ENCODE assay signal across 10 cellular contexts in genomic region chr10:50614444-50615137, GRCh38. TPM values are rescaled to one million over a fixed set of nuclear protein-coding genes. Genes with fewer than 3 reads are reported as not detected.
A peak's percentile ranks its signal among the peaks of the same experiment; 100 is the strongest.
DNase-seq lines count a peak whose midpoint lies in the region; ATAC-seq, FAIRE-seq and TF ChIP-seq lines count a peak whose summit lies in the region.
"Had no signal": no experiment of that assay in that cellular context is flagged by ENCODE, and none has a peak within 500 bp of the region (broad histone marks: within the 10 kb centered on the region; RNA-seq: fewer than 3 reads in every experiment).

No MANE protein-coding gene starts in this region.

- no peak overlapping the region for H2AFZ ChIP-seq in HepG2 (ENCODE audit: low read length)

- TF ChIP-seq CTCF in HepG2 (CRISPR knock-in tag; IDR thresholded peaks at IDR 0.05), result peak; percentile 34

- H3K9me3 ChIP-seq in HepG2 (ENCODE audit: low read length), result no peaks in the 10 kb centered on the region

- peak; percentile 47 for DNase-seq in NCI-H1436 (lab: John Stamatoyannopoulos, UW)
- DNase-seq in NCI-H1436 treated with DMSO at 0.1 percent for 48 hours (lab: John Stamatoyannopoulos, UW), result no peak
- peak; percentile 53 for DNase-seq in HepG2 (ENCODE audit: low spot score)
- no peak for DNase-seq in GF-D8 (lab: John Stamatoyannopoulos, UW)
- no peak for DNase-seq in ecto neural progenitor cell (ENCODE audit: low spot score)
- DNase-seq in activated effector memory CD4-positive, alpha-beta T cell treated with Interleukin-2 at 50 U/mL for 16 hours, result no peak

- H3K4me3 ChIP-seq in HepG2 (replicated peaks in 1 of 3; ENCODE audit: insufficient read depth in 1 of 3, low read depth in 2 of 3, low read length in 3 of 3), result no peak overlapping the region
- H3K4me3 ChIP-seq: SK-N-MC had no signal

- H3K36me3 ChIP-seq in HepG2 (replicated peaks in 1 of 2; ENCODE audit: control insufficient read depth in 1 of 2, insufficient read depth in 2 of 2, low read length in 2 of 2), result 0 out of 5 replicates have a peak, but pooled peaks cover 0 to 2% of the 10 kb centered on the region in 2 experiments

- POLR2A ChIA-PET in HepG2 (lab: Yijun Ruan, JAX), result no interaction called here

- TF ChIP-seq EP300 in HepG2 (IDR thresholded peaks at IDR 0.05; ENCODE audit: low read depth in 2 of 2, low read length in 2 of 2) (no peak), HepG2 (CRISPR knock-in tag; IDR thresholded peaks at IDR 0.05; ENCODE audit: borderline replicate concordance) (no peak)

- ATAC-seq in HG02763 (IDR thresholded peaks at IDR 0.05; ENCODE audit: unreplicated experiment) (peak; percentile 47), SK-N-SH treated with all-trans-retinoic acid at 6 μM for 48 hours (peak; percentile 57; the same call in 2 of the 3 replicates), HepG2 (peak; percentile 92)

- no peak overlapping the region for H3K4me2 ChIP-seq in HepG2 (ENCODE audit: low read depth, low read length)

- peak; percentile 77 for FAIRE-seq in HepG2 (lab: Jason Lieb, UNC)
- FAIRE-seq: A204.1 had no signal

- H4K20me1 ChIP-seq in HepG2 (ENCODE audit: insufficient read depth, low read length), result peaks cover 5% of the 10 kb centered on the region

- intact Hi-C loops in HepG2 (cut with micrococcal nuclease; ENCODE audit: unreplicated experiment), result no loop called here

- in situ Hi-C loops in HepG2 (cut with HindIII; ENCODE audit: extremely low pct_ligation_motif_present, low pct_unique_long_range_greater_than_20kb), result no loop called here

- no peak for TF ChIP-seq POLR2A in HepG2 (IDR thresholded peaks at IDR 0.05; ENCODE audit: insufficient read depth in 1 of 2, low read depth in 2 of 2, low read length in 2 of 2)

- peaks cover 26% of the 10 kb centered on the region for H3K4me1 ChIP-seq in HepG2 (ENCODE audit: insufficient read depth, low read length)

- no peak overlapping the region for H3K9ac ChIP-seq in HepG2 (ENCODE audit: insufficient read depth, low read depth, low read length)

- peaks cover 46% of the 10 kb centered on the region for H3K79me2 ChIP-seq in HepG2 (ENCODE audit: insufficient read depth, low read length)

- no peaks in the 10 kb centered on the region for H3K27me3 ChIP-seq in HepG2 (ENCODE audit: control insufficient read depth in 1 of 2, insufficient read depth in 2 of 2, low read length in 2 of 2)

- no TSS peak for BruUV-seq in HepG2 (replicated peaks; lab: Mats Ljungman, UMichigan)

- CTCF ChIA-PET in HepG2 (lab: Yijun Ruan, JAX; ENCODE audit: low intra/inter-chr PET ratio, low total read pairs), result interaction anchor here (1.4 kb wide), 1 partner anchor 53 kb away, joined by 9 read pairs; no protein-coding TSS in a partner anchor

- H3K27ac ChIP-seq in HepG2 (ENCODE audit: extremely low read length, insufficient read depth, low read length), result no peak overlapping the region
- H3K27ac ChIP-seq: SK-N-MC had no signal

- 58% methylated on average over 7 of the region's 7 CpGs for WGBS in HepG2 (ENCODE audit: low lambda C conversion rate)

- peak; percentile 33; the same call in 1 of the 2 replicates for TF ChIP-seq RAD21 in HepG2 (CRISPR knock-in tag; IDR thresholded peaks at IDR 0.05)

TF ChIP-seq in SK-N-SH treated with all-trans-retinoic acid at 6 μM for 48 hours, 23 proteins besides CTCF, POLR2A, EP300 and RAD21 (continues in another document):
- TF ChIP-seq ZFP3 (CRISPR knock-in tag; IDR thresholded peaks at IDR 0.05) (no peak), ZNF8 (CRISPR knock-in tag; IDR thresholded peaks at IDR 0.05) (no peak), SNAI2 (CRISPR knock-in tag; IDR thresholded peaks at IDR 0.05) (no peak), OSR1 (CRISPR knock-in tag; IDR thresholded peaks at IDR 0.05) (no peak), ISL1 (CRISPR knock-in tag; IDR thresholded peaks at IDR 0.05) (no peak)
- TF ChIP-seq, protein P1, sequence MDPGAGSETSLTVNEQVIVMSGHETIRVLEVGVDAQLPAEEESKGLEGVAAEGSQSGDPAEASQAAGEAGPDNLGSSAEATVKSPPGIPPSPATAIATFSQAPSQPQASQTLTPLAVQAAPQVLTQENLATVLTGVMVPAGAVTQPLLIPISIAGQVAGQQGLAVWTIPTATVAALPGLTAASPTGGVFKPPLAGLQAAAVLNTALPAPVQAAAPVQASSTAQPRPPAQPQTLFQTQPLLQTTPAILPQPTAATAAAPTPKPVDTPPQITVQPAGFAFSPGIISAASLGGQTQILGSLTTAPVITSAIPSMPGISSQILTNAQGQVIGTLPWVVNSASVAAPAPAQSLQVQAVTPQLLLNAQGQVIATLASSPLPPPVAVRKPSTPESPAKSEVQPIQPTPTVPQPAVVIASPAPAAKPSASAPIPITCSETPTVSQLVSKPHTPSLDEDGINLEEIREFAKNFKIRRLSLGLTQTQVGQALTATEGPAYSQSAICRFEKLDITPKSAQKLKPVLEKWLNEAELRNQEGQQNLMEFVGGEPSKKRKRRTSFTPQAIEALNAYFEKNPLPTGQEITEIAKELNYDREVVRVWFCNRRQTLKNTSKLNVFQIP (CRISPR knock-in tag; IDR thresholded peaks at IDR 0.05; ENCODE audit: borderline replicate concordance, low read depth), result no peak

TF ChIP-seq in HepG2, 621 proteins besides CTCF, POLR2A, EP300 and RAD21:
- TF ChIP-seq SP1 (IDR thresholded peaks at IDR 0.05), result no peak
- TF ChIP-seq SP1 (CRISPR knock-in tag; IDR thresholded peaks at IDR 0.05), result no peak
- TF ChIP-seq SMC3 (IDR thresholded peaks at IDR 0.05; ENCODE audit: low read length), result peak; percentile 48; the same call in 1 of the 2 replicates
- TF ChIP-seq IKZF1 (IDR thresholded peaks at IDR 0.05), result no peak
- no peak for TF ChIP-seq SOX6 (IDR thresholded peaks at IDR 0.05)
- TF ChIP-seq SOX6 (CRISPR knock-in tag; IDR thresholded peaks at IDR 0.05), result 0 out of 2 replicates have a peak, but pooled peaks have one; percentile 10
- no peak for TF ChIP-seq ZNF652 (CRISPR knock-in tag; IDR thresholded peaks at IDR 0.05; ENCODE audit: borderline replicate concordance, low read depth)
- no peak for TF ChIP-seq ZKSCAN8 (CRISPR knock-in tag; IDR thresholded peaks at IDR 0.05; ENCODE audit: borderline replicate concordance)
- peak; percentile 26; the same call in 1 of the 2 replicates for TF ChIP-seq SIX4 (CRISPR knock-in tag; IDR thresholded peaks at IDR 0.05)
- TF ChIP-seq ZNF687 (CRISPR knock-in tag; IDR thresholded peaks at IDR 0.05), result 0 out of 2 replicates have a peak, but pooled peaks have one; percentile 28

RNA-seq across cellular contexts. Expression of gene SGMS1, which starts 9.2 kb away (rescaled TPM):
- total RNA-seq in HepG2 (2016; rRNA removed; fragmentation: Illumina TruSeq; extraction: Trizol), result 13.1 and 15.1 TPM in 2 replicates
- total RNA-seq in HepG2 (2016; cell fraction: cytosol; rRNA removed; fragmentation: Illumina TruSeq; extraction: Trizol; ENCODE audit: low read depth), result 38.8 and 42.6 TPM in 2 replicates
- 12.0 and 16.0 TPM in 2 replicates for total RNA-seq in HepG2 (2016; cell fraction: insoluble cytoplasmic fraction; rRNA removed; fragmentation: Illumina TruSeq; extraction: Trizol)
- 15.3 and 19.7 TPM in 2 replicates for total RNA-seq in HepG2 (2016; cell fraction: membrane; rRNA removed; fragmentation: Illumina TruSeq; extraction: Trizol)
- total RNA-seq in HepG2 (2016; cell fraction: nucleus; rRNA removed; fragmentation: Illumina TruSeq; extraction: Trizol), result 29.3 and 32.5 TPM in 2 replicates
- 6.2 and 6.5 TPM in 2 replicates for polyA plus RNA-seq in HepG2 (2011; rRNA removed)
- 4.5 and 5.3 TPM in 2 replicates for polyA plus RNA-seq in HepG2 (2011; cell fraction: cytosol; rRNA removed)
- polyA plus RNA-seq in HepG2 (2011; cell fraction: nucleus; rRNA removed), result 7.2 and 8.6 TPM in 2 replicates
- polyA plus RNA-seq in HepG2 (2012), result 9.9 and 11.1 TPM in 2 replicates
- polyA plus RNA-seq in HepG2 (2016; cell fraction: cytosol; fragmentation: Illumina TruSeq; extraction: Trizol; ENCODE audit: low read depth), result 1.4 and 1.7 TPM in 2 replicates
- 9.2 and 10.6 TPM in 2 replicates for polyA plus RNA-seq in HepG2 (2016; cell fraction: insoluble cytoplasmic fraction; fragmentation: Illumina TruSeq; extraction: Trizol; ENCODE audit: low read depth)
- 4.5 and 5.4 TPM in 2 replicates for polyA plus RNA-seq in HepG2 (2016; cell fraction: membrane; fragmentation: Illumina TruSeq; extraction: Trizol; ENCODE audit: low read depth)
- 10.6 and 13.6 TPM in 2 replicates for polyA plus RNA-seq in HepG2 (2016; cell fraction: nucleus; fragmentation: Illumina TruSeq; extraction: Trizol; ENCODE audit: insufficient read depth, low read depth)
- 8.4 and 35.9 TPM in 2 replicates for polyA minus RNA-seq in HepG2 (2011; rRNA and poly(A)+ RNA removed; ENCODE audit: low replicate concordance)
- polyA minus RNA-seq in HepG2 (2011; cell fraction: cytosol; rRNA and poly(A)+ RNA removed), result 7.3 and 10.5 TPM in 2 replicates
- 55.9 and 58.2 TPM in 2 replicates for polyA minus RNA-seq in HepG2 (2011; cell fraction: nucleus; rRNA and poly(A)+ RNA removed)

Comparison
In these comparisons a context has a peak if more than half of its experiments do, and no peak if none do; other contexts are left out.
1. DNase-seq: peak in NCI-H1436 (single experiment) and HepG2 (single experiment); none in NCI-H1436 treated with DMSO at 0.1 percent for 48 hours (single experiment), GF-D8 (single experiment), ecto neural progenitor cell (single experiment) and activated effector memory CD4-positive, alpha-beta T cell treated with Interleukin-2 at 50 U/mL for 16 hours (single experiment).
2. Peak in every context shown above with its lines, with median percentiles within 50 percentile points of each other: ATAC-seq.